In the genomic region with DNA sequence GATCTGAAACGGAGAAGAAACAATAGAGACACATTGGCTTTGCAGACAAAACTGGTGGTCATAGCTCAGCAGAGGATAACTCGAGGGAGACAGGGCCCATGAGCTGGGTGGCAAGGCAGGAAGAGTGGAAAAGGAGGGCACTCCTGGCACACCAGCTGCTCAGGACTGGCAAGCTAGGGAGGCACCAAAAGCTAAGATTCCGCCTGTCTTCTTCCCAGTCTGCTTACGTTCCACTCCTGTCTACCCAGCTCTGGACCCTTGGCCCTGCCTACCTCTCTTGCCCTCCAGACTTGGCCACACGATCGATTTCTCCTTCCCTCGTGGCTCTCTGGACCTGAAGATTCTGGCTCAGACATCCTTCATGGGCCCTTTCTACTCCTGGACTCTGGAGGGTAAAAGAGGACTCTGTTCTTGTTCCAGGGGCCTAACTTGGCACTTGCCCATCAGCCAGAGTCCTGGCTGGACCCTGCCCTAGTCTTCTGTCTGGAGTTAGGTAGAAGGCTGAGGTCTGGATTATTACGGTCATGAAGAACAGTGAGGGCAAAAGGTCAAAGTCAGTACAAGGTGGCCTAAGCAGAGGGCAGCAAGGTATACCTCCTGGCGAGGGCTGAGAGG, we compare ENCODE assay signal across 2 cellular contexts.
TF ChIP-seq lines count a peak whose summit lies in the region.

No MANE protein-coding gene starts in this region.

TF ChIP-seq in SK-N-SH, 30 proteins besides CTCF, POLR2A, EP300 and RAD21 (continued from another document):
- TF ChIP-seq, protein P1, sequence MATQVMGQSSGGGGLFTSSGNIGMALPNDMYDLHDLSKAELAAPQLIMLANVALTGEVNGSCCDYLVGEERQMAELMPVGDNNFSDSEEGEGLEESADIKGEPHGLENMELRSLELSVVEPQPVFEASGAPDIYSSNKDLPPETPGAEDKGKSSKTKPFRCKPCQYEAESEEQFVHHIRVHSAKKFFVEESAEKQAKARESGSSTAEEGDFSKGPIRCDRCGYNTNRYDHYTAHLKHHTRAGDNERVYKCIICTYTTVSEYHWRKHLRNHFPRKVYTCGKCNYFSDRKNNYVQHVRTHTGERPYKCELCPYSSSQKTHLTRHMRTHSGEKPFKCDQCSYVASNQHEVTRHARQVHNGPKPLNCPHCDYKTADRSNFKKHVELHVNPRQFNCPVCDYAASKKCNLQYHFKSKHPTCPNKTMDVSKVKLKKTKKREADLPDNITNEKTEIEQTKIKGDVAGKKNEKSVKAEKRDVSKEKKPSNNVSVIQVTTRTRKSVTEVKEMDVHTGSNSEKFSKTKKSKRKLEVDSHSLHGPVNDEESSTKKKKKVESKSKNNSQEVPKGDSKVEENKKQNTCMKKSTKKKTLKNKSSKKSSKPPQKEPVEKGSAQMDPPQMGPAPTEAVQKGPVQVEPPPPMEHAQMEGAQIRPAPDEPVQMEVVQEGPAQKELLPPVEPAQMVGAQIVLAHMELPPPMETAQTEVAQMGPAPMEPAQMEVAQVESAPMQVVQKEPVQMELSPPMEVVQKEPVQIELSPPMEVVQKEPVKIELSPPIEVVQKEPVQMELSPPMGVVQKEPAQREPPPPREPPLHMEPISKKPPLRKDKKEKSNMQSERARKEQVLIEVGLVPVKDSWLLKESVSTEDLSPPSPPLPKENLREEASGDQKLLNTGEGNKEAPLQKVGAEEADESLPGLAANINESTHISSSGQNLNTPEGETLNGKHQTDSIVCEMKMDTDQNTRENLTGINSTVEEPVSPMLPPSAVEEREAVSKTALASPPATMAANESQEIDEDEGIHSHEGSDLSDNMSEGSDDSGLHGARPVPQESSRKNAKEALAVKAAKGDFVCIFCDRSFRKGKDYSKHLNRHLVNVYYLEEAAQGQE (IDR thresholded peaks at IDR 0.05; ENCODE audit: low read depth, low read length), result no peak
- TF ChIP-seq, protein P2, sequence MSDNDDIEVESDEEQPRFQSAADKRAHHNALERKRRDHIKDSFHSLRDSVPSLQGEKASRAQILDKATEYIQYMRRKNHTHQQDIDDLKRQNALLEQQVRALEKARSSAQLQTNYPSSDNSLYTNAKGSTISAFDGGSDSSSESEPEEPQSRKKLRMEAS (IDR thresholded peaks at IDR 0.05; ENCODE audit: low read depth), result no peak
- no peak for TF ChIP-seq MEF2A (IDR thresholded peaks at IDR 0.05; ENCODE audit: borderline replicate concordance, low read depth)
- TF ChIP-seq, protein P3, sequence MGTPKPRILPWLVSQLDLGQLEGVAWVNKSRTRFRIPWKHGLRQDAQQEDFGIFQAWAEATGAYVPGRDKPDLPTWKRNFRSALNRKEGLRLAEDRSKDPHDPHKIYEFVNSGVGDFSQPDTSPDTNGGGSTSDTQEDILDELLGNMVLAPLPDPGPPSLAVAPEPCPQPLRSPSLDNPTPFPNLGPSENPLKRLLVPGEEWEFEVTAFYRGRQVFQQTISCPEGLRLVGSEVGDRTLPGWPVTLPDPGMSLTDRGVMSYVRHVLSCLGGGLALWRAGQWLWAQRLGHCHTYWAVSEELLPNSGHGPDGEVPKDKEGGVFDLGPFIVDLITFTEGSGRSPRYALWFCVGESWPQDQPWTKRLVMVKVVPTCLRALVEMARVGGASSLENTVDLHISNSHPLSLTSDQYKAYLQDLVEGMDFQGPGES (IDR thresholded peaks at IDR 0.05; ENCODE audit: low read depth, low read length), result no peak
- TF ChIP-seq, protein P4, sequence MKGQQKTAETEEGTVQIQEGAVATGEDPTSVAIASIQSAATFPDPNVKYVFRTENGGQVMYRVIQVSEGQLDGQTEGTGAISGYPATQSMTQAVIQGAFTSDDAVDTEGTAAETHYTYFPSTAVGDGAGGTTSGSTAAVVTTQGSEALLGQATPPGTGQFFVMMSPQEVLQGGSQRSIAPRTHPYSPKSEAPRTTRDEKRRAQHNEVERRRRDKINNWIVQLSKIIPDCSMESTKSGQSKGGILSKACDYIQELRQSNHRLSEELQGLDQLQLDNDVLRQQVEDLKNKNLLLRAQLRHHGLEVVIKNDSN (IDR thresholded peaks at IDR 0.05; ENCODE audit: borderline replicate concordance, low read depth), result no peak
- no peak for TF ChIP-seq RCOR1 (IDR thresholded peaks at IDR 0.05; ENCODE audit: low read length)
- no peak for TF ChIP-seq SIN3A (IDR thresholded peaks at IDR 0.05; ENCODE audit: borderline replicate concordance, low read depth, low read length)
- TF ChIP-seq TCF12 (IDR thresholded peaks at IDR 0.05), result no peak
- no peak for TF ChIP-seq NRF1 (IDR thresholded peaks at IDR 0.05; ENCODE audit: low read depth, low read length)
- no peak for TF ChIP-seq RFX5 (IDR thresholded peaks at IDR 0.05; ENCODE audit: low read length)
- TF ChIP-seq YY1 (IDR thresholded peaks at IDR 0.05; ENCODE audit: low read depth), result no peak
- no peak for TF ChIP-seq POLR2AphosphoS5 (IDR thresholded peaks at IDR 0.05; ENCODE audit: low read depth, low read length)
- TF ChIP-seq, protein P5, sequence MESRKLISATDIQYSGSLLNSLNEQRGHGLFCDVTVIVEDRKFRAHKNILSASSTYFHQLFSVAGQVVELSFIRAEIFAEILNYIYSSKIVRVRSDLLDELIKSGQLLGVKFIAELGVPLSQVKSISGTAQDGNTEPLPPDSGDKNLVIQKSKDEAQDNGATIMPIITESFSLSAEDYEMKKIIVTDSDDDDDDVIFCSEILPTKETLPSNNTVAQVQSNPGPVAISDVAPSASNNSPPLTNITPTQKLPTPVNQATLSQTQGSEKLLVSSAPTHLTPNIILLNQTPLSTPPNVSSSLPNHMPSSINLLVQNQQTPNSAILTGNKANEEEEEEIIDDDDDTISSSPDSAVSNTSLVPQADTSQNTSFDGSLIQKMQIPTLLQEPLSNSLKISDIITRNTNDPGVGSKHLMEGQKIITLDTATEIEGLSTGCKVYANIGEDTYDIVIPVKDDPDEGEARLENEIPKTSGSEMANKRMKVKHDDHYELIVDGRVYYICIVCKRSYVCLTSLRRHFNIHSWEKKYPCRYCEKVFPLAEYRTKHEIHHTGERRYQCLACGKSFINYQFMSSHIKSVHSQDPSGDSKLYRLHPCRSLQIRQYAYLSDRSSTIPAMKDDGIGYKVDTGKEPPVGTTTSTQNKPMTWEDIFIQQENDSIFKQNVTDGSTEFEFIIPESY (IDR thresholded peaks at IDR 0.05; ENCODE audit: borderline replicate concordance, low read depth), result no peak
- no peak for TF ChIP-seq ELF1 (IDR thresholded peaks at IDR 0.05)

TF ChIP-seq in SK-N-SH treated with all-trans-retinoic acid at 6 μM for 48 hours, 23 proteins besides CTCF, POLR2A, EP300 and RAD21 (continued from another document):
- TF ChIP-seq, protein P6, sequence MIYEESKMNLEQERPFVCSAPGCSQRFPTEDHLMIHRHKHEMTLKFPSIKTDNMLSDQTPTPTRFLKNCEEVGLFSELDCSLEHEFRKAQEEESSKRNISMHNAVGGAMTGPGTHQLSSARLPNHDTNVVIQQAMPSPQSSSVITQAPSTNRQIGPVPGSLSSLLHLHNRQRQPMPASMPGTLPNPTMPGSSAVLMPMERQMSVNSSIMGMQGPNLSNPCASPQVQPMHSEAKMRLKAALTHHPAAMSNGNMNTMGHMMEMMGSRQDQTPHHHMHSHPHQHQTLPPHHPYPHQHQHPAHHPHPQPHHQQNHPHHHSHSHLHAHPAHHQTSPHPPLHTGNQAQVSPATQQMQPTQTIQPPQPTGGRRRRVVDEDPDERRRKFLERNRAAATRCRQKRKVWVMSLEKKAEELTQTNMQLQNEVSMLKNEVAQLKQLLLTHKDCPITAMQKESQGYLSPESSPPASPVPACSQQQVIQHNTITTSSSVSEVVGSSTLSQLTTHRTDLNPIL (CRISPR knock-in tag; IDR thresholded peaks at IDR 0.05; ENCODE audit: low read depth), result no peak
- TF ChIP-seq OSR1 (CRISPR knock-in tag; IDR thresholded peaks at IDR 0.05), result no peak
- no peak for TF ChIP-seq ZNF70 (CRISPR knock-in tag; IDR thresholded peaks at IDR 0.05)
- TF ChIP-seq ARNTL (CRISPR knock-in tag; IDR thresholded peaks at IDR 0.05; ENCODE audit: borderline replicate concordance, low read depth), result no peak
- TF ChIP-seq ZC3H10 (CRISPR knock-in tag; IDR thresholded peaks at IDR 0.05), result no peak
- no peak for TF ChIP-seq TCF4 (CRISPR knock-in tag; IDR thresholded peaks at IDR 0.05; ENCODE audit: borderline replicate concordance)
- no peak for TF ChIP-seq BACH2 (CRISPR knock-in tag; IDR thresholded peaks at IDR 0.05; ENCODE audit: borderline replicate concordance)
- TF ChIP-seq TOX (CRISPR knock-in tag; IDR thresholded peaks at IDR 0.05; ENCODE audit: borderline replicate concordance), result no peak
- TF ChIP-seq, protein P7, sequence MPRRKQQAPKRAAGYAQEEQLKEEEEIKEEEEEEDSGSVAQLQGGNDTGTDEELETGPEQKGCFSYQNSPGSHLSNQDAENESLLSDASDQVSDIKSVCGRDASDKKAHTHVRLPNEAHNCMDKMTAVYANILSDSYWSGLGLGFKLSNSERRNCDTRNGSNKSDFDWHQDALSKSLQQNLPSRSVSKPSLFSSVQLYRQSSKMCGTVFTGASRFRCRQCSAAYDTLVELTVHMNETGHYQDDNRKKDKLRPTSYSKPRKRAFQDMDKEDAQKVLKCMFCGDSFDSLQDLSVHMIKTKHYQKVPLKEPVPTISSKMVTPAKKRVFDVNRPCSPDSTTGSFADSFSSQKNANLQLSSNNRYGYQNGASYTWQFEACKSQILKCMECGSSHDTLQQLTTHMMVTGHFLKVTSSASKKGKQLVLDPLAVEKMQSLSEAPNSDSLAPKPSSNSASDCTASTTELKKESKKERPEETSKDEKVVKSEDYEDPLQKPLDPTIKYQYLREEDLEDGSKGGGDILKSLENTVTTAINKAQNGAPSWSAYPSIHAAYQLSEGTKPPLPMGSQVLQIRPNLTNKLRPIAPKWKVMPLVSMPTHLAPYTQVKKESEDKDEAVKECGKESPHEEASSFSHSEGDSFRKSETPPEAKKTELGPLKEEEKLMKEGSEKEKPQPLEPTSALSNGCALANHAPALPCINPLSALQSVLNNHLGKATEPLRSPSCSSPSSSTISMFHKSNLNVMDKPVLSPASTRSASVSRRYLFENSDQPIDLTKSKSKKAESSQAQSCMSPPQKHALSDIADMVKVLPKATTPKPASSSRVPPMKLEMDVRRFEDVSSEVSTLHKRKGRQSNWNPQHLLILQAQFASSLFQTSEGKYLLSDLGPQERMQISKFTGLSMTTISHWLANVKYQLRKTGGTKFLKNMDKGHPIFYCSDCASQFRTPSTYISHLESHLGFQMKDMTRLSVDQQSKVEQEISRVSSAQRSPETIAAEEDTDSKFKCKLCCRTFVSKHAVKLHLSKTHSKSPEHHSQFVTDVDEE (CRISPR knock-in tag; IDR thresholded peaks at IDR 0.05), result no peak
- TF ChIP-seq ZFP30 (CRISPR knock-in tag; IDR thresholded peaks at IDR 0.05), result no peak
- TF ChIP-seq, protein P8, sequence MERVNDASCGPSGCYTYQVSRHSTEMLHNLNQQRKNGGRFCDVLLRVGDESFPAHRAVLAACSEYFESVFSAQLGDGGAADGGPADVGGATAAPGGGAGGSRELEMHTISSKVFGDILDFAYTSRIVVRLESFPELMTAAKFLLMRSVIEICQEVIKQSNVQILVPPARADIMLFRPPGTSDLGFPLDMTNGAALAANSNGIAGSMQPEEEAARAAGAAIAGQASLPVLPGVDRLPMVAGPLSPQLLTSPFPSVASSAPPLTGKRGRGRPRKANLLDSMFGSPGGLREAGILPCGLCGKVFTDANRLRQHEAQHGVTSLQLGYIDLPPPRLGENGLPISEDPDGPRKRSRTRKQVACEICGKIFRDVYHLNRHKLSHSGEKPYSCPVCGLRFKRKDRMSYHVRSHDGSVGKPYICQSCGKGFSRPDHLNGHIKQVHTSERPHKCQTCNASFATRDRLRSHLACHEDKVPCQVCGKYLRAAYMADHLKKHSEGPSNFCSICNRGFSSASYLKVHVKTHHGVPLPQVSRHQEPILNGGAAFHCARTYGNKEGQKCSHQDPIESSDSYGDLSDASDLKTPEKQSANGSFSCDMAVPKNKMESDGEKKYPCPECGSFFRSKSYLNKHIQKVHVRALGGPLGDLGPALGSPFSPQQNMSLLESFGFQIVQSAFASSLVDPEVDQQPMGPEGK (CRISPR knock-in tag; IDR thresholded peaks at IDR 0.05; ENCODE audit: borderline replicate concordance), result no peak
